Comparison of ENCODE assay signal across 6 cellular contexts in the genomic region with DNA sequence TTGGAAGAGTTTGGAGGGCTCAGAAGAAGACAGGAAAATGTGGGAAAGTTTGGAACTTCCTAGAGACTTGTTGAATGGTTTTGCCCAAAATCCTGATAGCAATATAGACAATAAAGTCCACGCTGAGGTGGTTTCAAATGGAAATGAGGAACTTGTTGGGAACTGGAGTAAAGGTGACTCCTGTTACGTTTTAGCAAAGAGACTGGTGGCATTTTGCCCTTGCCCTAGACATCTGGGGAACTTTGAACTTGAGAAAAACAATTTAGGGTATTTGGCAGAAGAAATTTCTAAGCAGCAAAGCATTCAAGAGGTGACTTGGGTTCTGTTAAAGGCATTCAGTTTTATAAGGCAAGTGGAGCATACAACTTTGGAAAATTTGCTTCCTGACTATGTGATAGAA. TPM values are rescaled to one million over a fixed set of nuclear protein-coding genes. Genes with fewer than 3 reads are reported as not detected.
"Had no signal": no experiment of that assay in that cellular context is flagged by ENCODE, and none has a peak within 500 bp of the region (broad histone marks: within the 10 kb centered on the region; RNA-seq: fewer than 3 reads in every experiment).

No MANE protein-coding gene starts in this region.

RNA-seq across cellular contexts. Expression of a gene that starts 18.5 kb away (rescaled TPM):
- total RNA-seq: colonic mucosa, dermis blood vessel endothelial cell, endodermal cell, endothelial cell of umbilical vein, epithelial cell of proximal tubule, fibroblast of lung had no signal
- polyA plus RNA-seq: endothelial cell of umbilical vein had no signal
